Comparison of ENCODE assay signal across 8 cellular contexts in genomic region chr3:147361671-147362420, GRCh38. TPM values are rescaled to one million over a fixed set of nuclear protein-coding genes. Genes with fewer than 3 reads are reported as not detected.
DNase-seq lines count a peak whose midpoint lies in the region; ATAC-seq and TF ChIP-seq lines count a peak whose summit lies in the region.

No MANE protein-coding gene starts in this region.

- H3K4me3 Mint-ChIP-seq in mesothelial cell of epicardium, result no peak overlapping the region
- H3K4me3 Mint-ChIP-seq in immature natural killer cell, result no peak overlapping the region

- no peak overlapping the region for H3K27ac ChIP-seq in cardiac muscle cell

- H3K36me3 Mint-ChIP-seq in mesothelial cell of epicardium (no peaks in the 10 kb centered on the region), immature natural killer cell (peaks cover 0 to 5% (median 0%) of the 10 kb centered on the region in 3 donors)

- H3K9me3 Mint-ChIP-seq in mesothelial cell of epicardium (no peaks in the 10 kb centered on the region), immature natural killer cell (peaks cover 12 to 56% (median 27%) of the 10 kb centered on the region in 6 donors)

- peak; percentile 74 for ATAC-seq in HG02588 (IDR thresholded peaks at IDR 0.05; ENCODE audit: unreplicated experiment)

- H3K27ac Mint-ChIP-seq in mesothelial cell of epicardium (no peak overlapping the region), immature natural killer cell (no peak overlapping the region)

- H3K36me3 ChIP-seq in cardiac muscle cell, result no peaks in the 10 kb centered on the region
- H3K36me3 ChIP-seq in adipocyte (ENCODE audit: control insufficient read depth, insufficient read depth, low read length, severe bottlenecking), result no peaks in the 10 kb centered on the region

- peak; percentile 54 for TF ChIP-seq CTCF in cardiac muscle cell (IDR thresholded peaks at IDR 0.05; ENCODE audit: low read depth, low read length)
- peak; percentile 72 for TF ChIP-seq CTCF in mesothelial cell of epicardium (IDR thresholded peaks at IDR 0.05; ENCODE audit: unreplicated experiment)

- H3K4me3 ChIP-seq in cardiac muscle cell, result no peak overlapping the region
- H3K4me3 ChIP-seq in adipocyte (ENCODE audit: low read length), result no peak overlapping the region

- intact Hi-C loops in cardiac septum (cut with DNase I), result no loop called here

- no peaks in the 10 kb centered on the region for H3K4me1 ChIP-seq in cardiac muscle cell (ENCODE audit: low read depth)
- no peaks in the 10 kb centered on the region for H3K4me1 ChIP-seq in adipocyte (ENCODE audit: control insufficient read depth, insufficient read depth, low read length)

- H3K9me3 ChIP-seq in cardiac muscle cell (ENCODE audit: low read depth) (no peaks in the 10 kb centered on the region), adipocyte (ENCODE audit: control insufficient read depth, low read length) (peaks cover 14% of the 10 kb centered on the region)

- no peak overlapping the region for H3K9ac ChIP-seq in adipocyte (ENCODE audit: low read length)

- H3K27me3 Mint-ChIP-seq in mesothelial cell of epicardium (ENCODE audit: low read depth) (peaks cover 98% of the 10 kb centered on the region), immature natural killer cell (ENCODE audit: low read depth in 3 of 3) (peaks cover 14 to 20% (median 15%) of the 10 kb centered on the region in 3 donors)

- H3K4me1 Mint-ChIP-seq in mesothelial cell of epicardium, result peaks cover 3% of the 10 kb centered on the region
- no peaks in the 10 kb centered on the region for H3K4me1 Mint-ChIP-seq in immature natural killer cell

- DNase-seq in cardiac muscle cell (ENCODE audit: low read depth in 1 of 2, low spot score in 1 of 2), result peak in 1 of 2 donors; percentile 13
- DNase-seq in cardiac septum (ENCODE audit: low spot score), result no peak
- DNase-seq in NCI-H1694 (lab: John Stamatoyannopoulos, UW), result peak; percentile 35
- DNase-seq in adipocyte (ENCODE audit: low read depth), result peak; percentile 37
- DNase-seq in mesothelial cell of epicardium (ENCODE audit: low spot score in 2 of 2, unreplicated experiment in 2 of 2), result no peak
- DNase-seq in immature natural killer cell, result no peak
- no peak for DNase-seq in GM19240 (ENCODE audit: insufficient read length, low spot score)

- H3K27me3 ChIP-seq in cardiac muscle cell (peaks cover 100% of the 10 kb centered on the region), adipocyte (replicated peaks; ENCODE audit: control insufficient read depth, insufficient read depth, low read length) (peaks cover 89% of the 10 kb centered on the region)

RNA-seq across cellular contexts. Expression of gene ZIC4, which starts 44.5 kb away (rescaled TPM):
- total RNA-seq in cardiac muscle cell (not detected in 2 replicates), cardiac septum (not detected), mesothelial cell of epicardium (not detected in 3 replicates)
- polyA plus RNA-seq in cardiac muscle cell (not detected in 2 replicates), immature natural killer cell (not detected)

RNA-seq across cellular contexts. Expression of gene ZIC1, which starts 47.3 kb away (rescaled TPM):
- total RNA-seq in cardiac muscle cell, result not detected in 2 replicates
- 0.35 TPM in 1 of 2 replicates, not detected in the other for polyA plus RNA-seq in cardiac muscle cell
- total RNA-seq in cardiac septum, result not detected
- 0.22 TPM in 1 of 3 replicates, not detected in the others for total RNA-seq in mesothelial cell of epicardium
- not detected for polyA plus RNA-seq in immature natural killer cell

Comparison
In these comparisons a context has a peak if more than half of its experiments do, and no peak if none do; other contexts are left out.
1. DNase-seq: peak in NCI-H1694 (single experiment) and adipocyte (single experiment); none in cardiac septum (single experiment), mesothelial cell of epicardium (0 of 2), immature natural killer cell (0 of 3) and GM19240 (single experiment).